Comparison of ENCODE assay signal across 8 cellular contexts in the genomic region with DNA sequence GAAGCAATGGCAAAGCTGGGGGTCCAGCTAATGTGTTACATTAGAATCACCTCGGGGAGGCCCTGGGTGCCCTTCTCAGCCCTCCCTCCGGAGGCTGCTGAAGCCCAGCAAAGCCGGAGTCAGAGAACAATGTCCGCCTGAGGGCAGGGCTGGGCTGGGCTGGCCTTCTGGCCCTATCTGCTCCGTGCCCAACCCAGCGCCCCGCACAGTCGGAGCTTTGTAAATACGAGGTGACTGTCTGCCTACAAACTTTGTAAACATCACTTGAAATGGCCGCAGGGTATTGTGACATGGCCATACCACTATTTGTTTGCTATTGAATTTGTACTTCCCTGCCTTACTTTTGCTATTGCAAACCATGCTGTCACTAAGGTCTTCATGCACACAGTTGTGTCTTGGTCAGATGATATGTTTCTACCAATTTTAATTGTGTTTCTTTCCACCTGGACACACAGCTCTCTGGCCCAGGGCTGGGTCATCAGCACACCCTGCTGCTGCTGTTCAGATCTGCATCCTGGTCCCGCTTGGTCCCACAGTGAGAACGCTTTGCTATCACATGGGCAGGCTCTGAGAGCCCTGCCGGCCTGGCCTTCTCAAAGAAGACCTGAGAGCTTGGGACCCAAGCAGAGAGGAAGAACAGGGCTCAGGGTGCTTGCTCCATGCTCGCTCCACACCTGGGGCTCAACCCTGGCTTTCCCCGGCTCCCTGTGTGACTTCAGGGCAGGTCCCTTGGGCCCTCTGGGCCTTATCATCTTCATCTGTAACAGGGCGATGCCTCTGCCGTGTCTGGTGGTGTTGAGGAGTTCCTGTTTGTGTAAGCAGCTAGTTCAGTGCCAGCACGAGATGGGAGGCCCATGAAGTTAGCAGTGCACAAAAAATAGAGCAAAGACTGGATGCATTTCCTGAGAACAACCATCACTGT. TPM values are rescaled to one million over a fixed set of nuclear protein-coding genes. Genes with fewer than 3 reads are reported as not detected.
DNase-seq lines count a peak whose midpoint lies in the region; ATAC-seq and TF ChIP-seq lines count a peak whose summit lies in the region.

No MANE protein-coding gene starts in this region.

- 32% methylated on average over 18 of the region's 18 CpGs for WGBS in mammary epithelial cell (ENCODE audit: low coverage, missing lambda C conversion rate)

- H3K27me3 ChIP-seq in RWPE2 (ENCODE audit: insufficient read depth, poor library complexity, severe bottlenecking) (no peaks in the 10 kb centered on the region), mammary epithelial cell (ENCODE audit: insufficient read depth, low read length) (no peaks in the 10 kb centered on the region), neutrophil (no peaks in the 10 kb centered on the region)

- peaks cover 21% of the 10 kb centered on the region for H3K4me1 Mint-ChIP-seq in endothelial cell (ENCODE audit: unreplicated experiment)

- no peak overlapping the region for H3K4me3 Mint-ChIP-seq in endothelial cell (ENCODE audit: unreplicated experiment)

- CTCF ChIA-PET in mammary epithelial cell (lab: Charles Lee; ENCODE audit: low non-redundant PET): interaction anchor here (0.7 to 1.4 kb wide), 2 partner anchors 21 to 103 kb away, joined by 3 to 4 read pairs; no protein-coding TSS in a partner anchor

- ATAC-seq in RWPE2 (ENCODE audit: low read depth) (peak; percentile 64), GM18517 (IDR thresholded peaks at IDR 0.05; ENCODE audit: unreplicated experiment) (no peak), HG03520 (IDR thresholded peaks at IDR 0.05; ENCODE audit: unreplicated experiment) (no peak), GM18907 (IDR thresholded peaks at IDR 0.05; ENCODE audit: unreplicated experiment) (no peak)

- H3K4me1 ChIP-seq in RWPE2 (ENCODE audit: insufficient read depth, poor library complexity, severe bottlenecking): peaks cover 19% of the 10 kb centered on the region
- H3K4me1 ChIP-seq in mammary epithelial cell (ENCODE audit: insufficient read depth, low read length): peaks cover 21% of the 10 kb centered on the region
- peaks cover 70 to 78% of the 10 kb centered on the region in 2 experiments for H3K4me1 ChIP-seq in neutrophil (ENCODE audit: control insufficient read depth in 1 of 2, insufficient read depth in 1 of 2, low read depth in 1 of 2, low read length in 1 of 2)

- no peaks in the 10 kb centered on the region for H3K9me3 Mint-ChIP-seq in endothelial cell (ENCODE audit: unreplicated experiment)

- peaks cover 3% of the 10 kb centered on the region for H3K27me3 Mint-ChIP-seq in endothelial cell (ENCODE audit: unreplicated experiment)

- H3K36me3 Mint-ChIP-seq in endothelial cell (ENCODE audit: low read depth, unreplicated experiment): no peaks in the 10 kb centered on the region

- intact Hi-C loops in mammary epithelial cell (cut with micrococcal nuclease): loop anchor here (10.0 kb wide), 1 partner anchor 121 kb away; the partner anchor contains the start of gene MAN2B2

- H3K79me2 ChIP-seq in mammary epithelial cell (ENCODE audit: insufficient read depth, low read length): no peaks in the 10 kb centered on the region

- TF ChIP-seq CTCF in RWPE2 (IDR thresholded peaks at IDR 0.05; ENCODE audit: poor library complexity, severe bottlenecking) (no peak), mammary epithelial cell (conservative IDR thresholded peaks at IDR 0.05 in 1 of 2, IDR thresholded peaks at IDR 0.05 in 1 of 2; ENCODE audit: extremely low read depth in 1 of 2, insufficient read depth in 1 of 2, low read depth in 1 of 2, low read length in 2 of 2) (peak; percentile 11 to 30), neutrophil (IDR thresholded peaks at IDR 0.05) (no peak), endothelial cell (IDR thresholded peaks at IDR 0.05; ENCODE audit: unreplicated experiment) (no peak)

- in situ Hi-C loops in mammary epithelial cell (cut with MboI; ENCODE audit: low sequenced_read_pairs in 2 of 2): no loop called here

- no peak overlapping the region for H3K4me3 ChIP-seq in RWPE2 (ENCODE audit: severe bottlenecking)
- H3K4me3 ChIP-seq in mammary epithelial cell (replicated peaks in 1 of 3; ENCODE audit: insufficient read depth in 1 of 3, low read depth in 2 of 3, low read length in 3 of 3): peak overlapping the region in 1 of 3 experiments; percentile 0
- peak overlapping the region; percentile 72 to 85 for H3K4me3 ChIP-seq in neutrophil (ENCODE audit: low read depth in 1 of 2, low read length in 1 of 2)

- no peak overlapping the region for H3K27ac Mint-ChIP-seq in endothelial cell (ENCODE audit: unreplicated experiment)

- peak overlapping the region; percentile 84 for H2AFZ ChIP-seq in mammary epithelial cell (ENCODE audit: low read depth, low read length)

- DNase-seq in ELR (ENCODE audit: low read depth): peak; percentile 13
- no peak for DNase-seq in RWPE2 (ENCODE audit: low spot score)
- DNase-seq in mammary epithelial cell: peak; percentile 19
- no peak for DNase-seq in endothelial cell (ENCODE audit: low spot score)

- no peak overlapping the region for H3K9ac ChIP-seq in mammary epithelial cell (ENCODE audit: insufficient read depth, low read length)

- dilution Hi-C loops in mammary epithelial cell (cut with HindIII; ENCODE audit: low sequenced_read_pairs): no loop called here

- no TSS peak for BruUV-seq in mammary epithelial cell (replicated peaks; lab: Mats Ljungman, UMichigan)

- H3K27ac ChIP-seq in RWPE2 (ENCODE audit: poor library complexity, severe bottlenecking) (peak overlapping the region; percentile 49), mammary epithelial cell (ENCODE audit: insufficient read depth, low read depth, low read length) (peak overlapping the region; percentile 62), neutrophil (peak overlapping the region; percentile 98)

- no peaks in the 10 kb centered on the region for H4K20me1 ChIP-seq in mammary epithelial cell (ENCODE audit: insufficient read depth, low read length)

- no peaks in the 10 kb centered on the region for H3K36me3 ChIP-seq in RWPE2 (ENCODE audit: low read depth)
- H3K36me3 ChIP-seq in mammary epithelial cell (ENCODE audit: insufficient read depth, low read length): no peaks in the 10 kb centered on the region
- peaks cover 16% of the 10 kb centered on the region for H3K36me3 ChIP-seq in neutrophil

- H3K4me2 ChIP-seq in mammary epithelial cell (ENCODE audit: insufficient read depth, low read depth, low read length): peak overlapping the region; percentile 67

- H3K9me3 ChIP-seq in RWPE2 (ENCODE audit: severe bottlenecking) (no peaks in the 10 kb centered on the region), mammary epithelial cell (replicated peaks; ENCODE audit: insufficient read depth, low read length) (no peaks in the 10 kb centered on the region), neutrophil (no peaks in the 10 kb centered on the region)

RNA-seq across cellular contexts. Expression of gene S100P, which starts 2.2 kb away (rescaled TPM):
- total RNA-seq in mammary epithelial cell (under 1 TPM in 1 of 2 donors, not detected in 1; 0.17 TPM), endothelial cell (ENCODE audit: unreplicated experiment) (not detected)
- 0.77 TPM for polyA plus RNA-seq in mammary epithelial cell
- not detected for polyA minus RNA-seq in mammary epithelial cell

RNA-seq across cellular contexts. Expression of gene MRFAP1L1, which starts 13.7 kb away (rescaled TPM):
- total RNA-seq in mammary epithelial cell (10 to 100 TPM; 34.0 to 35.9 TPM), endothelial cell (ENCODE audit: unreplicated experiment) (43.0 TPM)
- 38.6 TPM for polyA plus RNA-seq in mammary epithelial cell
- polyA minus RNA-seq in mammary epithelial cell: 12.8 TPM

RNA-seq across cellular contexts. Expression of gene BLOC1S4, which starts 20.1 kb away (rescaled TPM):
- total RNA-seq in mammary epithelial cell (10 to 100 TPM; 14.1 to 15.3 TPM), endothelial cell (ENCODE audit: unreplicated experiment) (20.9 TPM)
- 14.7 TPM for polyA plus RNA-seq in mammary epithelial cell
- polyA minus RNA-seq in mammary epithelial cell: 0.26 TPM

RNA-seq across cellular contexts. Expression of gene MRFAP1, which starts 55.4 kb away (rescaled TPM):
- 100 to 1,000 TPM in 1 of 2 donors, 10 to 100 TPM in 1; 71.2 to 248 TPM for total RNA-seq in mammary epithelial cell
- 169 TPM for polyA plus RNA-seq in mammary epithelial cell
- polyA minus RNA-seq in mammary epithelial cell: 109 TPM
- total RNA-seq in endothelial cell (ENCODE audit: unreplicated experiment): 226 TPM

Comparison
In these comparisons a context has a peak if more than half of its experiments do, and no peak if none do; other contexts are left out.
1. DNase-seq: peak in ELR (single experiment) and mammary epithelial cell (single experiment); none in RWPE2 (single experiment) and endothelial cell (single experiment).
2. CTCF ChIP-seq: peak in mammary epithelial cell (2 of 2); none in RWPE2 (single experiment), neutrophil (single experiment) and endothelial cell (single experiment).
3. Peak in every context shown above with its lines, with median percentiles within 50 percentile points of each other: H3K27ac ChIP-seq.